26 cellular contexts compared by ENCODE assay signal in genomic region chr2:53035153-53035552, GRCh38.
"Had no signal": no experiment of that assay in that cellular context is flagged by ENCODE, and none has a peak within 500 bp of the region (broad histone marks: within the 10 kb centered on the region; RNA-seq: fewer than 3 reads in every experiment).

No MANE protein-coding gene starts in this region.

- H3K4me1 ChIP-seq: left ventricle myocardium inferior, pancreas, prostate gland, stomach, testis, thyroid gland, upper lobe of right lung had no signal

- ATAC-seq: mucosa of descending colon; naive thymus-derived CD4-positive, alpha-beta T cell; natural killer cell treated with Interleukin-12 subunit alpha and Interleukin-12 subunit beta and Interleukin-15 and Interleukin-18, amount 100 ng/mL, for 72 hours; pancreas; right cardiac atrium; sciatic nerve; stimulated activated naive B cell treated with anti-CD40 and anti-IgM and Interleukin-4, amounts not matched to agents 10 μg/mL and 1 μg/mL and 100 μg/mL, for 72 hours; stimulated activated naive CD8-positive, alpha-beta T cell treated with anti-CD3 and anti-CD28 coated beads, Interleukin-15, Interleukin-2, amounts not matched to agents 100 U/mL and 50 U/mL, for 24 hours; upper lobe of right lung had no signal

- H3K27me3 ChIP-seq: pancreas, stomach, testis, thyroid gland, upper lobe of right lung had no signal

- H3K27me3 Mint-ChIP-seq: naive thymus-derived CD4-positive, alpha-beta T cell; natural killer cell treated with Interleukin-12 subunit alpha and Interleukin-12 subunit beta and Interleukin-15 and Interleukin-18, amount 100 ng/mL, for 72 hours; stimulated activated naive B cell treated with anti-CD40 and anti-IgM and Interleukin-4, amounts not matched to agents 10 μg/mL and 1 μg/mL and 100 μg/mL, for 72 hours had no signal

- H3K27ac Mint-ChIP-seq: naive thymus-derived CD4-positive, alpha-beta T cell; natural killer cell treated with Interleukin-12 subunit alpha and Interleukin-12 subunit beta and Interleukin-15 and Interleukin-18, amount 100 ng/mL, for 72 hours; stimulated activated naive B cell treated with anti-CD40 and anti-IgM and Interleukin-4, amounts not matched to agents 10 μg/mL and 1 μg/mL and 100 μg/mL, for 72 hours had no signal

- H3K9me3 Mint-ChIP-seq: stimulated activated naive B cell treated with anti-CD40 and anti-IgM and Interleukin-4, amounts not matched to agents 10 μg/mL and 1 μg/mL and 100 μg/mL, for 72 hours had no signal

- H3K4me1 Mint-ChIP-seq: naive thymus-derived CD4-positive, alpha-beta T cell; stimulated activated naive B cell treated with anti-CD40 and anti-IgM and Interleukin-4, amounts not matched to agents 10 μg/mL and 1 μg/mL and 100 μg/mL, for 72 hours had no signal

- H3K27ac ChIP-seq: left ventricle myocardium inferior, pancreas, prostate gland, skin epidermis, stomach, testis, thyroid gland, upper lobe of right lung had no signal

- H3K36me3 Mint-ChIP-seq: naive thymus-derived CD4-positive, alpha-beta T cell; natural killer cell treated with Interleukin-12 subunit alpha and Interleukin-12 subunit beta and Interleukin-15 and Interleukin-18, amount 100 ng/mL, for 72 hours; stimulated activated naive B cell treated with anti-CD40 and anti-IgM and Interleukin-4, amounts not matched to agents 10 μg/mL and 1 μg/mL and 100 μg/mL, for 72 hours had no signal

- H3K4me3 Mint-ChIP-seq: naive thymus-derived CD4-positive, alpha-beta T cell; natural killer cell treated with Interleukin-12 subunit alpha and Interleukin-12 subunit beta and Interleukin-15 and Interleukin-18, amount 100 ng/mL, for 72 hours; stimulated activated naive B cell treated with anti-CD40 and anti-IgM and Interleukin-4, amounts not matched to agents 10 μg/mL and 1 μg/mL and 100 μg/mL, for 72 hours had no signal

- DNase-seq: hypothalamus; islet precursor cell; left ventricle myocardium inferior; midbrain; naive thymus-derived CD4-positive, alpha-beta T cell; nucleus accumbens; retina; right cardiac atrium; stimulated activated CD4-positive, alpha-beta T cell treated with anti-CD3 and anti-CD28 coated beads, Interleukin-12 subunit alpha, Interleukin-12 subunit beta, amount 100 ng/mL, for 4 hours; stimulated activated CD4-positive, alpha-beta T cell treated with anti-CD3 and anti-CD28 coated beads, Interleukin-15, amount 100 ng/mL, for 24 hours; stimulated activated CD4-positive, alpha-beta T cell treated with anti-CD3 and anti-CD28 coated beads, Interleukin-2, amount 100 ng/mL, for 24 hours; stimulated activated CD4-positive, alpha-beta T cell treated with anti-CD3 and anti-CD28 coated beads, Interleukin-4, amount 100 ng/mL, for 1 hour; stimulated activated naive B cell treated with anti-CD40 and anti-IgM and Interleukin-4, amounts not matched to agents 10 μg/mL and 1 μg/mL and 100 μg/mL, for 72 hours; stimulated activated naive CD8-positive, alpha-beta T cell treated with anti-CD3 and anti-CD28 coated beads, Interleukin-15, Interleukin-2, amounts not matched to agents 100 U/mL and 50 U/mL, for 24 hours; stomach; testis; thyroid gland; trophoblast cell; upper lobe of right lung had no signal

- H3K9me3 ChIP-seq: left ventricle myocardium inferior, mucosa of descending colon, pancreas, prostate gland, stomach, testis, thyroid gland, upper lobe of right lung had no signal

- H3K4me3 ChIP-seq: left ventricle myocardium inferior, lung, mucosa of descending colon, pancreas, prostate gland, skin epidermis, stomach, testis, thyroid gland, upper lobe of right lung had no signal

- H3K36me3 ChIP-seq: left ventricle myocardium inferior, pancreas, prostate gland, stomach, thyroid gland, upper lobe of right lung had no signal
